ENCODE assay signal across 1 cellular context in genomic region chr3:169966086-169966950, GRCh38.
TF ChIP-seq lines count a peak whose summit lies in the region.

SEC62 (plus strand) TSS chr3:169966807; CDS start chr3:169966823, 16 bp downstream.

TF ChIP-seq in HepG2, 621 proteins besides CTCF, POLR2A, EP300 and RAD21 (continued from another document and continues in another):
- TF ChIP-seq ZSCAN9 (CRISPR knock-in tag; IDR thresholded peaks at IDR 0.05; ENCODE audit: borderline replicate concordance) (0 out of 2 replicates have a peak, but pooled peaks have one; percentile 66), GPBP1L1 (CRISPR knock-in tag; IDR thresholded peaks at IDR 0.05) (no peak), TFDP2 (CRISPR knock-in tag; IDR thresholded peaks at IDR 0.05) (peak; percentile 63), ZBTB21 (CRISPR knock-in tag; IDR thresholded peaks at IDR 0.05) (peak; percentile 41; the same call in 1 of the 2 replicates), ZFP36L2 (CRISPR knock-in tag; IDR thresholded peaks at IDR 0.05) (no peak), ZBED4 (CRISPR knock-in tag; IDR thresholded peaks at IDR 0.05; ENCODE audit: borderline replicate concordance) (peak; percentile 68; the same call in 1 of the 2 replicates), IKZF4 (CRISPR knock-in tag; IDR thresholded peaks at IDR 0.05; ENCODE audit: borderline replicate concordance, low read depth, not compliant biosample characterization) (peak; percentile 46), ZNF597 (CRISPR knock-in tag; IDR thresholded peaks at IDR 0.05) (no peak), ZNF496 (CRISPR knock-in tag; IDR thresholded peaks at IDR 0.05; ENCODE audit: insufficient replicate concordance) (no peak), ZBTB46 (CRISPR knock-in tag; IDR thresholded peaks at IDR 0.05; ENCODE audit: borderline replicate concordance) (no peak), ZNF205 (CRISPR knock-in tag; IDR thresholded peaks at IDR 0.05) (no peak), ZNF777 (CRISPR knock-in tag; IDR thresholded peaks at IDR 0.05) (peak; percentile 48; the same call in 1 of the 2 replicates), GPN1 (CRISPR knock-in tag; IDR thresholded peaks at IDR 0.05; ENCODE audit: borderline replicate concordance) (no peak), KAT7 (CRISPR knock-in tag; IDR thresholded peaks at IDR 0.05; ENCODE audit: borderline replicate concordance) (peak; percentile 59; the same call in 1 of the 2 replicates), ZNF773 (CRISPR knock-in tag; IDR thresholded peaks at IDR 0.05; ENCODE audit: borderline replicate concordance) (peak; percentile 45; the same call in 1 of the 2 replicates), NAIF1 (CRISPR knock-in tag; IDR thresholded peaks at IDR 0.05; ENCODE audit: borderline replicate concordance) (no peak), TBX2 (CRISPR knock-in tag; IDR thresholded peaks at IDR 0.05; ENCODE audit: borderline replicate concordance) (peak; percentile 81), CSRNP1 (CRISPR knock-in tag; IDR thresholded peaks at IDR 0.05) (peak; percentile 93), ZNF468 (CRISPR knock-in tag; IDR thresholded peaks at IDR 0.05) (no peak), SMC3 (IDR thresholded peaks at IDR 0.05; ENCODE audit: low read length) (no peak), MED1 (CRISPR knock-in tag; IDR thresholded peaks at IDR 0.05) (peak; percentile 52), ZNF644 (CRISPR knock-in tag; IDR thresholded peaks at IDR 0.05; ENCODE audit: low read depth) (0 out of 2 replicates have a peak, but pooled peaks have one; percentile 46), ZNF570 (CRISPR knock-in tag; IDR thresholded peaks at IDR 0.05; ENCODE audit: borderline replicate concordance) (no peak), GATAD1 (CRISPR knock-in tag; IDR thresholded peaks at IDR 0.05) (peak; percentile 87), ZNF724P (CRISPR knock-in tag; IDR thresholded peaks at IDR 0.05; ENCODE audit: borderline replicate concordance) (no peak; the same call in 1 of the 2 replicates), ARHGAP35 (CRISPR knock-in tag; IDR thresholded peaks at IDR 0.05; ENCODE audit: borderline replicate concordance) (peak; percentile 19; the same call in 1 of the 2 replicates), ZNF709 (CRISPR knock-in tag; IDR thresholded peaks at IDR 0.05) (peak; percentile 74; the same call in 1 of the 2 replicates), RFX3 (CRISPR knock-in tag; IDR thresholded peaks at IDR 0.05) (no peak), NRL (CRISPR knock-in tag; IDR thresholded peaks at IDR 0.05; ENCODE audit: borderline replicate concordance) (no peak), ZFP1 (CRISPR knock-in tag; IDR thresholded peaks at IDR 0.05) (no peak), RERE (CRISPR knock-in tag; IDR thresholded peaks at IDR 0.05; ENCODE audit: low read depth) (peak; percentile 77; the same call in 1 of the 2 replicates), PHF8 (CRISPR knock-in tag; IDR thresholded peaks at IDR 0.05) (peak; percentile 89), TEF (CRISPR knock-in tag; IDR thresholded peaks at IDR 0.05) (peak; percentile 99), THAP11 (CRISPR knock-in tag; IDR thresholded peaks at IDR 0.05) (peak; percentile 86), ZNF552 (CRISPR knock-in tag; IDR thresholded peaks at IDR 0.05; ENCODE audit: borderline replicate concordance) (no peak; the same call in 1 of the 2 replicates), ZEB1 (IDR thresholded peaks at IDR 0.05; ENCODE audit: insufficient replicate concordance, low read depth) (peak; percentile 61), ZNF350 (CRISPR knock-in tag; IDR thresholded peaks at IDR 0.05; ENCODE audit: borderline replicate concordance, low read depth) (peak; percentile 82), SNAI1 (CRISPR knock-in tag; IDR thresholded peaks at IDR 0.05; ENCODE audit: borderline replicate concordance) (no peak), PRDM15 (CRISPR knock-in tag; IDR thresholded peaks at IDR 0.05) (no peak)
